17 cellular contexts compared by ENCODE assay signal in the genomic region with DNA sequence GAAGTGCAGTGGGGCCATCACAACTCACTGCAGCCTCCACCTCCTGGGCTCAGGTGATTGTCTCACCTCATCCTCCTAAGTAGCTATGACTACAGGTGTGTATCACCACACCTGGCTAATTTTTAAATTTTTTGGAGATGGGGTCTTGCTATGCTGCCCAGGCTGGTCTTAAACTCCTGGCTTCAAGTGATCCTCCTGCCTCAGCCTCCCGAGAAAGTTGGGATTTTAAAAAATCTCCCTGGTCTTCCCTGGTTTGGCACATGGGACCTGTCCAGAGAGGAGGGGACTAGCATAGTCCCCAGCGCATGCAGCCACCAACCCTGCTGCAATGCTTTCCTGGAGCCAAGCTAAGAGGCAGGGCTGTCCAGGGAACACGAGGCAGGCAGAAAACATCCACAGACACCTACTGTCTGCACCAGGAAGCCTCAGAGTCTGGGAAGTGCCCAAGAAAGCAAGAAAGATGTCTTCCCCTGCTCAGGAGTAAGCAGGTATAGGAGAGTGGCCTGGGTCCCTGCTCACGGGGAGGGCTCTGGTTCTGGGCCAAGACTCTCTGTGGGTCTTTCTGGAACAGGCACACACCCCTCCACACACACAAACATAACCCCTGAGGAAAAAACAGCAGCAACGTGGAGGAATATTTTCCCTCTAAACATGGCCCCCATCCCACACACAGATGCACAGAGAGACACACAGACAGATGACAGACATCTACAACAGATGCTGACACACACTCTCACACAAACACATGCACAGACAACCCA. TPM values are rescaled to one million over a fixed set of nuclear protein-coding genes. Genes with fewer than 3 reads are reported as not detected.
DNase-seq lines count a peak whose midpoint lies in the region; ATAC-seq, FAIRE-seq and TF ChIP-seq lines count a peak whose summit lies in the region.
"Had no signal": no experiment of that assay in that cellular context is flagged by ENCODE, and none has a peak within 500 bp of the region (broad histone marks: within the 10 kb centered on the region; RNA-seq: fewer than 3 reads in every experiment).

No MANE protein-coding gene starts in this region.

- no peaks in the 10 kb centered on the region for H3K9me3 Mint-ChIP-seq in CD4-positive, alpha-beta memory T cell
- no peaks in the 10 kb centered on the region for H3K9me3 Mint-ChIP-seq in activated naive CD8-positive, alpha-beta T cell (ENCODE audit: low read depth)
- H3K9me3 Mint-ChIP-seq in naive thymus-derived CD8-positive, alpha-beta T cell, result no peaks in the 10 kb centered on the region

- H3K4me3 ChIP-seq in A549, result no peak overlapping the region
- no peak overlapping the region for H3K4me3 ChIP-seq in CD4-positive, alpha-beta memory T cell (ENCODE audit: low read length in 2 of 2)
- H3K4me3 ChIP-seq: HAP-1 had no signal

- no peak overlapping the region for H3K4me3 Mint-ChIP-seq in CD4-positive, alpha-beta memory T cell
- H3K4me3 Mint-ChIP-seq in activated naive CD8-positive, alpha-beta T cell, result no peak overlapping the region
- H3K4me3 Mint-ChIP-seq in naive thymus-derived CD8-positive, alpha-beta T cell, result peak overlapping the region in 3 of 10 donors; percentile 7 to 23 (median 11)

- CTCF ChIA-PET in A549 (lab: Yijun Ruan, JAX), result interaction anchor here (0.6 to 9.9 kb wide), 5 partner anchors 10 to 742 kb away, joined by 3 to 253 read pairs (median 101); no protein-coding TSS in a partner anchor
- CTCF ChIA-PET in CD4-positive, alpha-beta memory T cell (lab: Charles Lee; ENCODE audit: partially characterized antibody), result interaction anchor here (0.7 to 12.2 kb wide), 8 partner anchors 10 to 562 kb away, joined by 3 to 363 read pairs (median 8); no protein-coding TSS in a partner anchor

- H3K27ac ChIP-seq in A549, result peak overlapping the region; percentile 95
- no peak overlapping the region for H3K27ac ChIP-seq in CD4-positive, alpha-beta memory T cell (ENCODE audit: low read depth, low read length)
- H3K27ac ChIP-seq: VCaP had no signal

- no peak overlapping the region for H3K4me2 ChIP-seq in A549

- 75% methylated on average over 4 of the region's 5 CpGs for WGBS in A549 (ENCODE audit: missing lambda C conversion rate)

- H3K27ac Mint-ChIP-seq in CD4-positive, alpha-beta memory T cell, result peak overlapping the region; percentile 57 to 88 (median 84)
- peak overlapping the region; percentile 30 for H3K27ac Mint-ChIP-seq in activated naive CD8-positive, alpha-beta T cell
- peak overlapping the region in 8 of 10 donors; percentile 1 to 75 (median 55) for H3K27ac Mint-ChIP-seq in naive thymus-derived CD8-positive, alpha-beta T cell

- TF ChIP-seq RAD21 in A549 (conservative IDR thresholded peaks at IDR 0.05 in 1 of 2, IDR thresholded peaks at IDR 0.05 in 1 of 2), result no peak

- DNase-seq in A549 (ENCODE audit: low read depth in 1 of 2, low spot score in 1 of 2) (no peak), mucosa of gallbladder (ENCODE audit: low spot score) (no peak), SIG-M5 treated with dmso at 0.1 percent for 504 hours (lab: John Stamatoyannopoulos, UW; ENCODE audit: unreplicated experiment) (no peak), amniotic stem cell (lab: John Stamatoyannopoulos, UW) (no peak)
- DNase-seq in CD4-positive, alpha-beta memory T cell, result no peak
- no peak for DNase-seq in naive thymus-derived CD8-positive, alpha-beta T cell
- DNase-seq: cerebellar nuclear complex; foreskin melanocyte; NCI-H1694 treated with DMSO at 0.1 percent for 48 hours; NCI-H345; NK-92 treated with Interleukin-12 subunit alpha and Interleukin-12 subunit beta, amount 100 ng/mL, for 24 hours; T-helper 1 cell had no signal

- no peaks in the 10 kb centered on the region for H3K9me3 ChIP-seq in A549
- H3K9me3 ChIP-seq in CD4-positive, alpha-beta memory T cell (ENCODE audit: control insufficient read depth in 1 of 2, low read length in 2 of 2), result no peaks in the 10 kb centered on the region
- H3K9me3 ChIP-seq: HAP-1 had no signal

- TF ChIP-seq CTCF in A549 (IDR thresholded peaks at IDR 0.05), result no peak

- TF ChIP-seq POLR2A in A549 (IDR thresholded peaks at IDR 0.05; ENCODE audit: low read length), result no peak

- H3K4me1 ChIP-seq in A549, result peaks cover 52% of the 10 kb centered on the region
- peaks cover 48% of the 10 kb centered on the region for H3K4me1 ChIP-seq in CD4-positive, alpha-beta memory T cell (ENCODE audit: insufficient read depth, low read length)

- TF ChIP-seq EP300 in A549 (IDR thresholded peaks at IDR 0.05), result no peak

- H3K36me3 Mint-ChIP-seq in CD4-positive, alpha-beta memory T cell, result peaks cover 44 to 75% of the 10 kb centered on the region in 2 donors
- peaks cover 9% of the 10 kb centered on the region for H3K36me3 Mint-ChIP-seq in activated naive CD8-positive, alpha-beta T cell
- peaks cover 0 to 67% (median 7%) of the 10 kb centered on the region in 3 donors for H3K36me3 Mint-ChIP-seq in naive thymus-derived CD8-positive, alpha-beta T cell

- POLR2A ChIA-PET in A549 (lab: Yijun Ruan, JAX), result no interaction called here
- POLR2A ChIA-PET in CD4-positive, alpha-beta memory T cell (lab: Charles Lee; ENCODE audit: partially characterized antibody), result interaction anchor here (1.4 to 2.1 kb wide), 3 partner anchors 11 to 86 kb away, joined by 4 to 16 read pairs (median 7); no protein-coding TSS in a partner anchor
- POLR2A ChIA-PET in naive thymus-derived CD8-positive, alpha-beta T cell (lab: Charles Lee), result interaction anchor here (0.7 to 1.9 kb wide), 3 partner anchors 11 to 34 kb away, joined by 4 to 7 read pairs (median 5); no protein-coding TSS in a partner anchor

- H3K27me3 Mint-ChIP-seq in CD4-positive, alpha-beta memory T cell, result no peaks in the 10 kb centered on the region
- no peaks in the 10 kb centered on the region for H3K27me3 Mint-ChIP-seq in activated naive CD8-positive, alpha-beta T cell
- H3K27me3 Mint-ChIP-seq in naive thymus-derived CD8-positive, alpha-beta T cell, result no peaks in the 10 kb centered on the region

- H3K36me3 ChIP-seq in CD4-positive, alpha-beta memory T cell (ENCODE audit: insufficient read depth, low read length), result peaks cover 37% of the 10 kb centered on the region

- H3K27me3 ChIP-seq in CD4-positive, alpha-beta memory T cell (ENCODE audit: insufficient read depth, low read length), result no peaks in the 10 kb centered on the region

- ATAC-seq in A549 (no peak), GM18873 (IDR thresholded peaks at IDR 0.05; ENCODE audit: low FRiP score, unreplicated experiment) (no peak)
- ATAC-seq in naive thymus-derived CD8-positive, alpha-beta T cell, result no peak

- H3K4me1 Mint-ChIP-seq in CD4-positive, alpha-beta memory T cell, result peaks cover 30 to 66% (median 47%) of the 10 kb centered on the region in 4 donors
- peaks cover 50% of the 10 kb centered on the region for H3K4me1 Mint-ChIP-seq in activated naive CD8-positive, alpha-beta T cell (ENCODE audit: low read depth)
- H3K4me1 Mint-ChIP-seq in naive thymus-derived CD8-positive, alpha-beta T cell, result peaks cover 29 to 56% (median 47%) of the 10 kb centered on the region in 4 donors

- intact Hi-C loops in CD4-positive, alpha-beta memory T cell (cut with micrococcal nuclease), result loop anchor here (5.0 kb wide), 1 partner anchor 33 kb away; the partner anchor contains the start of gene ECE1

- no peak for FAIRE-seq in A549 (lab: Jason Lieb, UNC)
- FAIRE-seq: HTR-8/SVneo had no signal

TF ChIP-seq in A549, 52 proteins besides CTCF, POLR2A, EP300 and RAD21:
- TF ChIP-seq TP53 (CRISPR knock-in tag; IDR thresholded peaks at IDR 0.05) (no peak), JUN (IDR thresholded peaks at IDR 0.05) (no peak), HOXB13 (CRISPR knock-in tag; IDR thresholded peaks at IDR 0.05; ENCODE audit: low read depth) (no peak), FOSL2 (IDR thresholded peaks at IDR 0.05) (no peak), FOSL2 (CRISPR knock-in tag; IDR thresholded peaks at IDR 0.05) (no peak), HDAC2 (IDR thresholded peaks at IDR 0.05) (no peak), HOXA7 (CRISPR knock-in tag; IDR thresholded peaks at IDR 0.05) (no peak), ZSCAN20 (CRISPR knock-in tag; IDR thresholded peaks at IDR 0.05) (no peak), NR3C1 (IDR thresholded peaks at IDR 0.05) (no peak), JUNB (IDR thresholded peaks at IDR 0.05) (no peak), BCL3 (IDR thresholded peaks at IDR 0.05) (no peak), GATA3 (IDR thresholded peaks at IDR 0.05; ENCODE audit: borderline replicate concordance) (no peak), CBX2 (IDR thresholded peaks at IDR 0.05; ENCODE audit: borderline replicate concordance, low read depth) (no peak)

RNA-seq across cellular contexts. Expression of gene ECE1, which starts 30.8 kb away (rescaled TPM):
- 81.8 and 86.4 TPM in 2 replicates for polyA plus RNA-seq in A549 (2011; rRNA removed)
- 32.0 and 38.7 TPM in 2 replicates for polyA plus RNA-seq in A549 (2012; cell fraction: cytosol; rRNA removed)
- 55.8 and 74.0 TPM in 2 replicates for polyA plus RNA-seq in A549 (2012; cell fraction: nucleus; rRNA removed)
- polyA plus RNA-seq in A549 (2017; fragmentation: RNase III; extraction: RNeasy Plus Mini Kit Qiagen cat#74134 plus additional on column Dnase treatment), result 40.5 to 53.2 TPM (median 45.7 TPM) in 3 replicates
- 48.6 and 51.8 TPM in 2 replicates for polyA minus RNA-seq in A549 (2011; rRNA and poly(A)+ RNA removed)
- total RNA-seq in CD4-positive, alpha-beta memory T cell, result 100 to 1,000 TPM in 1 of 2 experiments, 10 to 100 TPM in 1; 86.0 to 104 TPM
- 10 to 100 TPM; 10.0 to 65.2 TPM for polyA plus RNA-seq in CD4-positive, alpha-beta memory T cell
- 10 to 100 TPM; 51.7 to 53.6 TPM for total RNA-seq in naive thymus-derived CD8-positive, alpha-beta T cell
- 10 to 100 TPM in 2 of 3 donors, 1 to 10 TPM in 1; 9.1 to 37.3 (median 20.5) TPM for polyA plus RNA-seq in naive thymus-derived CD8-positive, alpha-beta T cell
- total RNA-seq in mucosa of gallbladder, result 140 TPM

Comparison
In these comparisons a context has a peak if more than half of its experiments do, and no peak if none do; other contexts are left out.
1. H3K27ac Mint-ChIP-seq: peak in every context shown above with its lines; median percentile 84 in CD4-positive, alpha-beta memory T cell; 55 in naive thymus-derived CD8-positive, alpha-beta T cell; 30 in activated naive CD8-positive, alpha-beta T cell.